Comparison of ENCODE assay signal across 8 cellular contexts in the genomic region with DNA sequence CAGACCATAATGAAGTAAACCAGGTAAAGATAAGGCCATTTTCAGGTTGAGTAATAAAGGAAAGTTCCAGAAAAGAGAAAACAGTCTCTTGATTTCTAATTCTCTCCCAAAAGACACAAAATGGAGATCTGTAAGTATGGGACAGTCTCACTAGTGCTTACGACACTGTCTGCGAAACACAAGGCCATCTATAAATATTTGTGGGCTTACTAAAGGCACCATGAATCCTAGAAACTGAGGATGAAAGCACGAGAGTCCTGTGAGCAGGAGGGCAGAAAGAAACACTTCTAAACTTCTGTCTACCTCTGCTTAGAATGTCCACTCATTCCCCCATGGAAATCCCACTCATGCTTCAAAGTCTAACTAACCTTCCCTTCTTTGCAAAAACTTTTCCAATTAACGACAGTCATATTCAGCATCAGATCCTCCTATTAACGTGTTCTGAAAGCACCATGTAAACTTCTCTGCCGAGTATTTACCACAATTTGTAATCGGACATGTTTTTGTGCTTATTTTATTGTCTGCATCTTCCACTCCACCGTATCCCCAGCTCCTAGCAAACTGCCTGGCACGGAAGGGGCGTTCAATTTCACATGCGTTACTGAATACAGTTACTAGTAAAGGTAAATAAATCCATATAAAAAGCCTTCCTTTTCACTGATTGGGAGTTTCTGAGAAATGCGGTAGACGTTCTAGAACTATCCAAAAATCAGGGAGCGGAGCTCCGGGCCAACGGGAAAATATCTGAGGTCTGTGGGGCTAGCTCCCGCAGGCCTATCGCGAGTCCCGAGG.
A peak's percentile ranks its signal among the peaks of the same experiment; 100 is the strongest.
DNase-seq lines count a peak whose midpoint lies in the region; ATAC-seq lines count a peak whose summit lies in the region.

No MANE protein-coding gene starts in this region.

- H3K9me3 ChIP-seq in mucosa of stomach (ENCODE audit: control insufficient read depth, low read length), result no peaks in the 10 kb centered on the region

- H3K27me3 ChIP-seq in mucosa of stomach (ENCODE audit: control insufficient read depth, insufficient read depth, low read length), result no peaks in the 10 kb centered on the region

- H3K9ac ChIP-seq in mucosa of stomach (ENCODE audit: low read length), result peak overlapping the region; percentile 84

- no peaks in the 10 kb centered on the region for H3K4me1 ChIP-seq in mucosa of stomach (ENCODE audit: control insufficient read depth, insufficient read depth, low read length)

- no peaks in the 10 kb centered on the region for H3K36me3 ChIP-seq in mucosa of stomach (ENCODE audit: control insufficient read depth, insufficient read depth, low read length)

- DNase-seq in HS-27A (ENCODE audit: low read depth) (peak; percentile 35), caudate nucleus (lab: John Stamatoyannopoulos, UW) (no peak), epidermal melanocyte (ENCODE audit: insufficient read length, low spot score) (no peak), HuH-7 (ENCODE audit: low spot score) (no peak)
- no peak for DNase-seq in activated CD4-positive, alpha-beta T cell treated with anti-CD3 and anti-CD28 coated beads for 48 hours

- peak overlapping the region; percentile 60 for H3K4me3 ChIP-seq in mucosa of stomach (ENCODE audit: low read length)

- H3K27ac ChIP-seq in caudate nucleus (ENCODE audit: low read depth, low read length), result peak overlapping the region; percentile 21

- ATAC-seq in GM18511 (IDR thresholded peaks at IDR 0.05; ENCODE audit: unreplicated experiment) (peak; percentile 2), GM21619 (IDR thresholded peaks at IDR 0.05; ENCODE audit: unreplicated experiment) (no peak)
